8 cellular contexts compared by ENCODE assay signal in the genomic region with DNA sequence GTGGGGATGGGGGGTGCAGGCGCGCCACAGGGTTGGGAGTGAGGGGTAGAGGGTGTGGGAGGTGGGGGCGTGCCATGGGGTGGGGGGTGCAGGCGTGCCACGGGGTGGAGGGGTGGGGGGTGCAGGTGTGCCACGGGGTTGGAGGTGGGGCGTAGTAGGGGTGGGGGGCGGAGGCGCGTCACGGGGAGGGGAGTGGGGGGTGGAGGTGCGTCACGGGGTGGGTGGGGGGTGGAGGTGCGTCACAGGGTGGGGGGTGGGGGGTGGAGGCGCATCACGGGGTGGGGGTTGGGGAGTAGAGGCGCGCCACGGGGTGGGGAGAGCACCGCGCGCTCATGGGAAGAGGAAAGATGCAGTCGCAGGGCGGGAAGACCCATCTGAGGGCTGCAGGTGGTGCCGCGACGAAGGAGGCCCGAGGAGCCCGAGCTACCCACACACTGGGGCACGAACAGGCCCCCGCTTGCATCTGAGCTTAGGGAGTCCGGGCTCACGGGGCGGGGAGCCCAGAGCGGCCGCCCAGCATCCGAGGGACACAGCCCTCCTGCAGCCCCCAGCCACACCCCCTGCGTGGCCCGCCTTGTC. TPM values are rescaled to one million over a fixed set of nuclear protein-coding genes. Genes with fewer than 3 reads are reported as not detected.
DNase-seq lines count a peak whose midpoint lies in the region; ATAC-seq and TF ChIP-seq lines count a peak whose summit lies in the region.

No MANE protein-coding gene starts in this region.

- ATAC-seq in GM18505 (IDR thresholded peaks at IDR 0.05; ENCODE audit: unreplicated experiment) (peak; percentile 15), HG03439 (IDR thresholded peaks at IDR 0.05; ENCODE audit: unreplicated experiment) (peak; percentile 14), GM21529 (IDR thresholded peaks at IDR 0.05; ENCODE audit: unreplicated experiment) (no peak), HG02938 (IDR thresholded peaks at IDR 0.05; ENCODE audit: unreplicated experiment) (no peak)

- H3K27me3 Mint-ChIP-seq in activated naive CD8-positive, alpha-beta T cell treated with anti-CD3 and anti-CD28 coated beads for 36 hours = no peaks in the 10 kb centered on the region
- peaks cover 20% of the 10 kb centered on the region for H3K27me3 Mint-ChIP-seq in endothelial cell (ENCODE audit: unreplicated experiment)

- peaks cover 8% of the 10 kb centered on the region for H3K4me1 Mint-ChIP-seq in activated naive CD8-positive, alpha-beta T cell treated with anti-CD3 and anti-CD28 coated beads for 36 hours
- H3K4me1 Mint-ChIP-seq in endothelial cell (ENCODE audit: unreplicated experiment) = no peaks in the 10 kb centered on the region

- no peaks in the 10 kb centered on the region for H3K36me3 Mint-ChIP-seq in activated naive CD8-positive, alpha-beta T cell treated with anti-CD3 and anti-CD28 coated beads for 36 hours
- no peaks in the 10 kb centered on the region for H3K36me3 Mint-ChIP-seq in endothelial cell (ENCODE audit: low read depth, unreplicated experiment)

- H3K27ac Mint-ChIP-seq in activated naive CD8-positive, alpha-beta T cell treated with anti-CD3 and anti-CD28 coated beads for 36 hours = no peak overlapping the region
- H3K27ac Mint-ChIP-seq in endothelial cell (ENCODE audit: unreplicated experiment) = no peak overlapping the region

- no peaks in the 10 kb centered on the region for H3K9me3 Mint-ChIP-seq in activated naive CD8-positive, alpha-beta T cell treated with anti-CD3 and anti-CD28 coated beads for 36 hours
- no peaks in the 10 kb centered on the region for H3K9me3 Mint-ChIP-seq in endothelial cell (ENCODE audit: unreplicated experiment)

- no peaks in the 10 kb centered on the region for H3K9me3 ChIP-seq in mononuclear cell (ENCODE audit: low read depth, low read length)

- peak overlapping the region; percentile 38 for H3K4me3 ChIP-seq in mononuclear cell (ENCODE audit: low read length)

- peak overlapping the region; percentile 65 for H3K4me3 Mint-ChIP-seq in activated naive CD8-positive, alpha-beta T cell treated with anti-CD3 and anti-CD28 coated beads for 36 hours
- H3K4me3 Mint-ChIP-seq in endothelial cell (ENCODE audit: unreplicated experiment) = no peak overlapping the region

- no peaks in the 10 kb centered on the region for H3K27me3 ChIP-seq in mononuclear cell (ENCODE audit: insufficient read depth, low read length)

- DNase-seq in activated naive CD8-positive, alpha-beta T cell treated with anti-CD3 and anti-CD28 coated beads for 36 hours = peak; percentile 39
- no peak for DNase-seq in endothelial cell (ENCODE audit: low spot score)
- DNase-seq in D341Med (ENCODE audit: low spot score) = no peak

- H3K4me1 ChIP-seq in mononuclear cell (ENCODE audit: insufficient read depth, low read length) = peaks cover 19% of the 10 kb centered on the region

- TF ChIP-seq CTCF in endothelial cell (IDR thresholded peaks at IDR 0.05; ENCODE audit: unreplicated experiment) = no peak

- TF ChIP-seq POLR2A in GM18505 (IDR thresholded peaks at IDR 0.05; ENCODE audit: borderline replicate concordance, extremely low read depth, insufficient read depth, insufficient read length) = no peak

RNA-seq across cellular contexts. Expression of gene SNED1, which starts 37.5 kb away (rescaled TPM):
- 1 to 10 TPM in 1 of 2 experiments, under 1 TPM in 1; 0.91 to 1.0 TPM for total RNA-seq in activated naive CD8-positive, alpha-beta T cell treated with anti-CD3 and anti-CD28 coated beads for 36 hours
- total RNA-seq in mononuclear cell = 8.2 TPM
- 2.3 TPM for total RNA-seq in endothelial cell (ENCODE audit: unreplicated experiment)

Comparison
In these comparisons a context has a peak if more than half of its experiments do, and no peak if none do; other contexts are left out.
1. ATAC-seq: peak in GM18505 (single experiment) and HG03439 (single experiment); none in GM21529 (single experiment) and HG02938 (single experiment).